Comparison of ENCODE assay signal across 1 cellular context in the genomic region with DNA sequence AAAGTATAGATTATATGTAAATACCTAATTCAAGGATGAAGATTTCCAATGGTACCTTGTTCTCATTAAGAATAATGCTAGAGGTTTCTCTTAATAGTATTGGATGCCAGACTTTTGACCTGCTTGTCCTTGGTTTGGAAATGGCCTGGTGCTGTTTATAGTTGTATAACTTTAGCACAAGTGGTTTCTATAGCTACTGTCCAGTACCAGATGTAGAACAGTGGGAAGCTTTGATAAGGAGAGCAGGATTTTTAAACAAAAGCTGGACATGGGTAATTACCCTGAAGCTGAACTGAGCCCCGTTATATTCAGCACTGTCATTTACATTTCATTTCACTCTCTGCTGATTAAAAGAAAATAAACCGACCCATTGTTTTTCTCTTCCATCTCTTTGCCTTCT.
TF ChIP-seq lines count a peak whose summit lies in the region.

No MANE protein-coding gene starts in this region.

TF ChIP-seq in IMR-90, 13 proteins besides CTCF, POLR2A, EP300 and RAD21 (continued from another document):
- no peak for TF ChIP-seq MAFK (IDR thresholded peaks at IDR 0.05; ENCODE audit: low read depth, low read length)
- TF ChIP-seq CHD1 (IDR thresholded peaks at IDR 0.05; ENCODE audit: low read depth, low read length) = no peak
- TF ChIP-seq, protein P1, sequence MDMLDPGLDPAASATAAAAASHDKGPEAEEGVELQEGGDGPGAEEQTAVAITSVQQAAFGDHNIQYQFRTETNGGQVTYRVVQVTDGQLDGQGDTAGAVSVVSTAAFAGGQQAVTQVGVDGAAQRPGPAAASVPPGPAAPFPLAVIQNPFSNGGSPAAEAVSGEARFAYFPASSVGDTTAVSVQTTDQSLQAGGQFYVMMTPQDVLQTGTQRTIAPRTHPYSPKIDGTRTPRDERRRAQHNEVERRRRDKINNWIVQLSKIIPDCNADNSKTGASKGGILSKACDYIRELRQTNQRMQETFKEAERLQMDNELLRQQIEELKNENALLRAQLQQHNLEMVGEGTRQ (IDR thresholded peaks at IDR 0.05; ENCODE audit: low read depth, low read length) = no peak
- no peak for TF ChIP-seq SMC3 (IDR thresholded peaks at IDR 0.05; ENCODE audit: low read depth, low read length)
